In the genomic region with DNA sequence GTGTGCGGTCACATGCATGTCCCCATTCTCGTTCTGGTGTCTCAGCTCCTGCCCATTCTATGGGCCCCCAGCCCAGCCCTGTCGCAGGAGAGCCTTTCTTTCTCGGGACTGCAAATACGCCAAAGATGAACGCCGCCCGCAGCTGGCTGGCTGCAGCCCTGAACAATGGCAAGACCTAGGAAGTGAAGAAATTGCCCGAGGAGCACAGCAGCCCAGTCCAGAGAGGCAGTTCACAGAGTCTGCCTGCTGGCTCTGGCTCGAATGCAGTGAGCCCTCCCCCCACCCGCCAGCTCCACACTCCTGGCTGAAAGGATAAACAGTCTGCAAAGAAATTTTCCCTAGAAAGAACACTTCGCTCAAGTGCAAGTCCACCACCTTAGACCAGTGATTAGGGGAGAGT, we compare ENCODE assay signal across 24 cellular contexts. TPM values are rescaled to one million over a fixed set of nuclear protein-coding genes. Genes with fewer than 3 reads are reported as not detected.
"Had no signal": no experiment of that assay in that cellular context is flagged by ENCODE, and none has a peak within 500 bp of the region (broad histone marks: within the 10 kb centered on the region; RNA-seq: fewer than 3 reads in every experiment).

No MANE protein-coding gene starts in this region.

- H3K36me3 Mint-ChIP-seq: stimulated activated effector memory CD8-positive, alpha-beta T cell treated with anti-CD3 and anti-CD28 coated beads, Interleukin-12 subunit alpha, Interleukin-12 subunit beta, amount 100 ng/mL, for 72 hours had no signal

- H3K27me3 ChIP-seq: ascending aorta had no signal

- H3K4me3 Mint-ChIP-seq: activated CD4-positive, alpha-beta T cell treated with anti-CD3 and anti-CD28 coated beads for 36 hours; stimulated activated effector memory CD8-positive, alpha-beta T cell treated with anti-CD3 and anti-CD28 coated beads, Interleukin-12 subunit alpha, Interleukin-12 subunit beta, amount 100 ng/mL, for 72 hours; type B pancreatic cell had no signal

- H2AFZ ChIP-seq: parathyroid adenoma had no signal

- H3K27ac ChIP-seq: ascending aorta, breast epithelium, coronary artery, esophagus muscularis mucosa, heart right ventricle, neutrophil, parathyroid adenoma, sigmoid colon, stomach, WERI-Rb-1 had no signal

- H3K4me1 ChIP-seq: ascending aorta, breast epithelium, esophagus muscularis mucosa, heart right ventricle, parathyroid adenoma, sigmoid colon, stomach had no signal

- H3K79me2 ChIP-seq: parathyroid adenoma had no signal

- H3K9me3 Mint-ChIP-seq: activated naive CD4-positive, alpha-beta T cell treated with anti-CD3 and anti-CD28 coated beads, Interleukin-2, amount 50 U/mL, for 24 hours; stimulated activated effector memory CD8-positive, alpha-beta T cell treated with anti-CD3 and anti-CD28 coated beads, Interleukin-12 subunit alpha, Interleukin-12 subunit beta, amount 100 ng/mL, for 72 hours; type B pancreatic cell had no signal

- H3K36me3 ChIP-seq: ascending aorta, breast epithelium, esophagus muscularis mucosa, heart right ventricle, neutrophil, sigmoid colon, stomach, WERI-Rb-1 had no signal

- H3K4me1 Mint-ChIP-seq: naive B cell had no signal

- H3K9me3 ChIP-seq: ascending aorta, breast epithelium, esophagus muscularis mucosa, heart right ventricle, neutrophil, sigmoid colon, stomach had no signal

- H3K4me3 ChIP-seq: ascending aorta, breast epithelium, coronary artery, esophagus muscularis mucosa, heart right ventricle, sigmoid colon, stomach had no signal

- DNase-seq: activated CD4-positive, alpha-beta T cell treated with anti-CD3 and anti-CD28 coated beads for 36 hours; activated CD4-positive, alpha-beta T cell treated with anti-CD3 and anti-CD28 coated beads, Interleukin-2, amount 50 U/mL, for 48 hours; activated gamma-delta T cell; heart right ventricle; naive B cell; sigmoid colon; stimulated activated CD4-positive, alpha-beta T cell treated with anti-CD3 and anti-CD28 coated beads, Interleukin-4, amount 100 ng/mL, for 24 hours; stomach; WERI-Rb-1 had no signal

- ATAC-seq: activated CD4-positive, alpha-beta T cell treated with anti-CD3 and anti-CD28 coated beads for 36 hours; heart right ventricle; left lobe of liver; stimulated activated effector memory CD8-positive, alpha-beta T cell treated with anti-CD3 and anti-CD28 coated beads, Interleukin-12 subunit alpha, Interleukin-12 subunit beta, amount 100 ng/mL, for 72 hours had no signal

- H3K9ac ChIP-seq: parathyroid adenoma had no signal

- H3K27ac Mint-ChIP-seq: activated CD4-positive, alpha-beta T cell treated with anti-CD3 and anti-CD28 coated beads for 36 hours; naive B cell; stimulated activated effector memory CD8-positive, alpha-beta T cell treated with anti-CD3 and anti-CD28 coated beads, Interleukin-12 subunit alpha, Interleukin-12 subunit beta, amount 100 ng/mL, for 72 hours; type B pancreatic cell had no signal

RNA-seq across cellular contexts. Expression of a gene that starts 23.3 kb away (rescaled TPM):
- total RNA-seq: activated CD4-positive, alpha-beta T cell treated with anti-CD3 and anti-CD28 coated beads for 36 hours; ascending aorta; breast epithelium; esophagus muscularis mucosa; heart right ventricle; left lobe of liver; lung microvascular endothelial cell; mononuclear cell; sigmoid colon; stomach; T-helper 2 cell treated with Interferon-gamma antibody and Interleukin-4, amounts not matched to agents 100 ng/mL and 5 ng/mL, for 36 hours; temporal lobe had no signal
- polyA plus RNA-seq: adipose tissue, heart right ventricle, sigmoid colon, stomach had no signal
